1 cellular context compared by ENCODE assay signal in the genomic region with DNA sequence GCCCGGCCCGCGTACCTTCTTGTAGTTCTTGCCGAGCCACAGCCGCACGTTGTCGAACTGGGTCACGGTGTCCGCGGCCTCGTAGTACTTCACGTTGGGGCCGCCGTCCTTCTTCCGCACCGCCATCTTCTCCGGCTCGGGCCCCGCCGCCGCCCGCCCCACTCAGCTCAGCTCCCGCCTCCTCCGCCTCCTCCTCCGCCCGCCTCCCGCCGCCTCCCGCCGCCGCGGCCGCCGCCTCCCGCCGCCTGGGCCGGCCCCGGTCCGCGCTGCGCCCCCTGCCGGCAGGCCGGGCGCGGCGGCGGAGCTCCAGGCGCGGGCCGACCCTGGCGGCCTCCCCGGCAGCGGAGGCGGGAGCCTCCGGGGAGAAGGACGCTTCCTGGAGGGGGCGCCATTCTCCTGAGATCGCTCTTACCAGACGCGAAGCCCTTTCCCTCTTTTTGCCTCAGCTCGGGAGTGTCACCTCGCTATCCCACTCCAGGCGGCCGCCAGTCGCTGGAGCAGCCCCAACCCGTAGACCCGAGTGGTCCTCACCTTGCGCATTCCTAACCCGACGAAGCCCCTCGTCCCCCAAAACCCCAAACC.
TF ChIP-seq lines count a peak whose summit lies in the region.

A gene (minus strand): TSS at position 148 of the 582 bp plus-strand sequence. CDS start 22 bp downstream, at position 126.

TF ChIP-seq in GM23338, 12 proteins besides CTCF, POLR2A, EP300 and RAD21 (continued from another document):
- TF ChIP-seq, protein P1, sequence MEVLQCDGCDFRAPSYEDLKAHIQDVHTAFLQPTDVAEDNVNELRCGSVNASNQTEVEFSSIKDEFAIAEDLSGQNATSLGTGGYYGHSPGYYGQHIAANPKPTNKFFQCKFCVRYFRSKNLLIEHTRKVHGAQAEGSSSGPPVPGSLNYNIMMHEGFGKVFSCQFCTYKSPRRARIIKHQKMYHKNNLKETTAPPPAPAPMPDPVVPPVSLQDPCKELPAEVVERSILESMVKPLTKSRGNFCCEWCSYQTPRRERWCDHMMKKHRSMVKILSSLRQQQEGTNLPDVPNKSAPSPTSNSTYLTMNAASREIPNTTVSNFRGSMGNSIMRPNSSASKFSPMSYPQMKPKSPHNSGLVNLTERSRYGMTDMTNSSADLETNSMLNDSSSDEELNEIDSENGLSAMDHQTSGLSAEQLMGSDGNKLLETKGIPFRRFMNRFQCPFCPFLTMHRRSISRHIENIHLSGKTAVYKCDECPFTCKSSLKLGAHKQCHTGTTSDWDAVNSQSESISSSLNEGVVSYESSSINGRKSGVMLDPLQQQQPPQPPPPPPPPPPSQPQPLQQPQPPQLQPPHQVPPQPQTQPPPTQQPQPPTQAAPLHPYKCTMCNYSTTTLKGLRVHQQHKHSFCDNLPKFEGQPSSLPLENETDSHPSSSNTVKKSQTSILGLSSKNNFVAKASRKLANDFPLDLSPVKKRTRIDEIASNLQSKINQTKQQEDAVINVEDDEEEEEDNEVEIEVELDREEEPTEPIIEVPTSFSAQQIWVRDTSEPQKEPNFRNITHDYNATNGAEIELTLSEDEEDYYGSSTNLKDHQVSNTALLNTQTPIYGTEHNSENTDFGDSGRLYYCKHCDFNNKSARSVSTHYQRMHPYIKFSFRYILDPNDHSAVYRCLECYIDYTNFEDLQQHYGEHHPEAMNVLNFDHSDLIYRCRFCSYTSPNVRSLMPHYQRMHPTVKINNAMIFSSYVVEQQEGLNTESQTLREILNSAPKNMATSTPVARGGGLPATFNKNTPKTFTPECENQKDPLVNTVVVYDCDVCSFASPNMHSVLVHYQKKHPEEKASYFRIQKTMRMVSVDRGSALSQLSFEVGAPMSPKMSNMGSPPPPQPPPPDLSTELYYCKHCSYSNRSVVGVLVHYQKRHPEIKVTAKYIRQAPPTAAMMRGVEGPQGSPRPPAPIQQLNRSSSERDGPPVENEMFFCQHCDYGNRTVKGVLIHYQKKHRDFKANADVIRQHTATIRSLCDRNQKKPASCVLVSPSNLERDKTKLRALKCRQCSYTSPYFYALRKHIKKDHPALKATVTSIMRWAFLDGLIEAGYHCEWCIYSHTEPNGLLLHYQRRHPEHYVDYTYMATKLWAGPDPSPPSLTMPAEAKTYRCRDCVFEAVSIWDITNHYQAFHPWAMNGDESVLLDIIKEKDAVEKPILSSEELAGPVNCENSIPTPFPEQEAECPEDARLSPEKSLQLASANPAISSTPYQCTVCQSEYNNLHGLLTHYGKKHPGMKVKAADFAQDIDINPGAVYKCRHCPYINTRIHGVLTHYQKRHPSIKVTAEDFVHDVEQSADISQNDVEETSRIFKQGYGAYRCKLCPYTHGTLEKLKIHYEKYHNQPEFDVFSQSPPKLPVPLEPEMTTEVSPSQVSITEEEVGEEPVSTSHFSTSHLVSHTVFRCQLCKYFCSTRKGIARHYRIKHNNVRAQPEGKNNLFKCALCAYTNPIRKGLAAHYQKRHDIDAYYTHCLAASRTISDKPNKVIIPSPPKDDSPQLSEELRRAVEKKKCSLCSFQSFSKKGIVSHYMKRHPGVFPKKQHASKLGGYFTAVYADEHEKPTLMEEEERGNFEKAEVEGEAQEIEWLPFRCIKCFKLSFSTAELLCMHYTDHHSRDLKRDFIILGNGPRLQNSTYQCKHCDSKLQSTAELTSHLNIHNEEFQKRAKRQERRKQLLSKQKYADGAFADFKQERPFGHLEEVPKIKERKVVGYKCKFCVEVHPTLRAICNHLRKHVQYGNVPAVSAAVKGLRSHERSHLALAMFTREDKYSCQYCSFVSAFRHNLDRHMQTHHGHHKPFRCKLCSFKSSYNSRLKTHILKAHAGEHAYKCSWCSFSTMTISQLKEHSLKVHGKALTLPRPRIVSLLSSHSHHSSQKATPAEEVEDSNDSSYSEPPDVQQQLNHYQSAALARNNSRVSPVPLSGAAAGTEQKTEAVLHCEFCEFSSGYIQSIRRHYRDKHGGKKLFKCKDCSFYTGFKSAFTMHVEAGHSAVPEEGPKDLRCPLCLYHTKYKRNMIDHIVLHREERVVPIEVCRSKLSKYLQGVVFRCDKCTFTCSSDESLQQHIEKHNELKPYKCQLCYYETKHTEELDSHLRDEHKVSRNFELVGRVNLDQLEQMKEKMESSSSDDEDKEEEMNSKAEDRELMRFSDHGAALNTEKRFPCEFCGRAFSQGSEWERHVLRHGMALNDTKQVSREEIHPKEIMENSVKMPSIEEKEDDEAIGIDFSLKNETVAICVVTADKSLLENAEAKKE (CRISPR knock-in tag; IDR thresholded peaks at IDR 0.05), result no peak
- no peak for TF ChIP-seq ZNF114 (CRISPR knock-in tag; IDR thresholded peaks at IDR 0.05)
